In the genomic region with DNA sequence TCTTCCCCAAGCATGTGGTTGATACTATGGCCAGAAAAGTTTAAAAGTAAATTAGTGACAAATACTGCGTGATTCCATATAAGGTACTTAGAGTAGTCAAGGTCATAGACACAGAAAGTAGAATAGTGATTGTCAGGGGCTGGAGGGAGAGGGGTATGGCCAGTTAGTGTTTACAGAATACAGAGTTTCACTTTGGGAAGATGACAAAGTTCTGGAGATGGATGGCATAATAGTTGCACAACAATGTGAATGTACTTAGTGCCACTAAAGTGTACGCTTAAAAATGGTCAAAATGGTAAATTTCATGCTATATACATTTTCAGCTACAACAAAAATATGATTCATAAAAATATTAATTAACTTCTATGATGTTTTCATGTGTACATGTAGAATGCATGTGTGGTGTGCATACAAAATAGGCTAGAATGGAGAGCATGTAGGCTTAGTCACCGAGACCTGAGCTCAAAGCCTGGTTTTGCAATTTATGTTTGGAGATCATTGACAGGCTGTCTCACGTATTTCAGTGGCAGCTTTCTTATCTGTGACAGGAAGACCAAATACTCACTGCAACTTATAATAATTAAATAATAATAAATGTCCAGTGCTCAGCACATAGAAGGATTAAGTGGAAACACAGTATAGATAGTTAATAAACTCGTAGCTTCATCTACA, we compare ENCODE assay signal across 22 cellular contexts.
A peak's percentile ranks its signal among the peaks of the same experiment; 100 is the strongest.
DNase-seq lines count a peak whose midpoint lies in the region; ATAC-seq, FAIRE-seq and TF ChIP-seq lines count a peak whose summit lies in the region.
"Had no signal": no experiment of that assay in that cellular context is flagged by ENCODE, and none has a peak within 500 bp of the region (broad histone marks: within the 10 kb centered on the region; RNA-seq: fewer than 3 reads in every experiment).

No MANE protein-coding gene starts in this region.

- no peaks in the 10 kb centered on the region for H3K9me3 Mint-ChIP-seq in progenitor cell of endocrine pancreas (ENCODE audit: low read depth)
- H3K9me3 Mint-ChIP-seq in CD4-positive, alpha-beta memory T cell = peaks cover 0 to 10% (median 3%) of the 10 kb centered on the region in 8 donors
- H3K9me3 Mint-ChIP-seq: GM23338 had no signal

- H3K27ac ChIP-seq in cardiac muscle cell (peak overlapping the region; percentile 11), heart left ventricle (no peak overlapping the region), esophagus muscularis mucosa (replicated peaks in 1 of 4) (peak overlapping the region in 3 of 4 donors; percentile 29 to 78 (median 61)), HepG2 (ENCODE audit: extremely low read length, insufficient read depth, low read length) (peak overlapping the region; percentile 64)
- no peak overlapping the region for H3K27ac ChIP-seq in CD4-positive, alpha-beta memory T cell (ENCODE audit: low read depth, low read length)
- H3K27ac ChIP-seq: A549 had no signal

- H3K36me3 ChIP-seq in cardiac muscle cell (no peaks in the 10 kb centered on the region), heart left ventricle (no peaks in the 10 kb centered on the region), esophagus muscularis mucosa (no peaks in the 10 kb centered on the region), HepG2 (replicated peaks in 1 of 2; ENCODE audit: control insufficient read depth in 1 of 2, insufficient read depth in 2 of 2, low read length in 2 of 2) (no peaks in the 10 kb centered on the region)
- H3K36me3 ChIP-seq in CD4-positive, alpha-beta memory T cell (ENCODE audit: insufficient read depth, low read length) = no peaks in the 10 kb centered on the region

- H2AFZ ChIP-seq in HepG2 (ENCODE audit: low read length) = no peak overlapping the region
- H2AFZ ChIP-seq: GM23338 had no signal

- no peak for TF ChIP-seq EP300 in esophagus muscularis mucosa (IDR thresholded peaks at IDR 0.05)
- 0 out of 4 replicates have a peak, but pooled peaks of 1 of the 2 experiments have one; percentile 14 for TF ChIP-seq EP300 in HepG2 (IDR thresholded peaks at IDR 0.05; ENCODE audit: low read depth in 2 of 2, low read length in 2 of 2)
- TF ChIP-seq EP300 in HepG2 (CRISPR knock-in tag; IDR thresholded peaks at IDR 0.05; ENCODE audit: borderline replicate concordance) = no peak

- CTCF ChIA-PET in HepG2 (lab: Yijun Ruan, JAX; ENCODE audit: low intra/inter-chr PET ratio, low total read pairs) = no interaction called here
- CTCF ChIA-PET in CD4-positive, alpha-beta memory T cell (lab: Charles Lee; ENCODE audit: partially characterized antibody) = interaction anchor here (0.7 kb wide), 1 partner anchor 152 kb away, joined by 3 read pairs; no protein-coding TSS in a partner anchor

- TF ChIP-seq POLR2A in heart left ventricle (IDR thresholded peaks at IDR 0.05) (no peak), esophagus muscularis mucosa (IDR thresholded peaks at IDR 0.05; ENCODE audit: low read depth) (no peak), HepG2 (IDR thresholded peaks at IDR 0.05; ENCODE audit: insufficient read depth in 1 of 2, low read depth in 2 of 2, low read length in 2 of 2) (no peak)

- no peaks in the 10 kb centered on the region for H3K36me3 Mint-ChIP-seq in progenitor cell of endocrine pancreas (ENCODE audit: insufficient read depth)
- no peaks in the 10 kb centered on the region for H3K36me3 Mint-ChIP-seq in CD4-positive, alpha-beta memory T cell
- H3K36me3 Mint-ChIP-seq: CD4-positive, CD25-positive, alpha-beta regulatory T cell had no signal

- H3K4me1 Mint-ChIP-seq in progenitor cell of endocrine pancreas (ENCODE audit: low read depth) = peaks cover 15% of the 10 kb centered on the region
- no peaks in the 10 kb centered on the region for H3K4me1 Mint-ChIP-seq in CD4-positive, alpha-beta memory T cell
- H3K4me1 Mint-ChIP-seq: CD4-positive, CD25-positive, alpha-beta regulatory T cell had no signal

- peak overlapping the region; percentile 40; the same call in 1 of the 2 replicates for H3K9ac ChIP-seq in HepG2 (ENCODE audit: insufficient read depth, low read depth, low read length)

- H3K79me2 ChIP-seq in HepG2 (ENCODE audit: insufficient read depth, low read length) = no peaks in the 10 kb centered on the region

- H3K4me3 ChIP-seq in cardiac muscle cell (no peak overlapping the region), heart left ventricle (no peak overlapping the region), esophagus muscularis mucosa (no peak overlapping the region), HepG2 (replicated peaks in 1 of 3; ENCODE audit: insufficient read depth in 1 of 3, low read depth in 2 of 3, low read length in 3 of 3) (peak overlapping the region in 2 of 3 experiments; percentile 32 to 48; a peak in 3 of 6 replicates)
- H3K4me3 ChIP-seq in CD4-positive, alpha-beta memory T cell (ENCODE audit: low read length in 2 of 2) = no peak overlapping the region
- H3K4me3 ChIP-seq: A549, GM23338 had no signal

- peak overlapping the region; percentile 58 for H3K4me2 ChIP-seq in HepG2 (ENCODE audit: low read depth, low read length)
- H3K4me2 ChIP-seq: A549, GM23338 had no signal

- WGBS in heart left ventricle, 4 donors = 85 to 92% (median 89%) methylated on average over 5 of the region's 5 CpGs
- 69% methylated on average over 5 of the region's 5 CpGs for WGBS in esophagus muscularis mucosa
- 2% methylated on average over 5 of the region's 5 CpGs for WGBS in HepG2 (ENCODE audit: low lambda C conversion rate)

- no peak for TF ChIP-seq RAD21 in HepG2 (CRISPR knock-in tag; IDR thresholded peaks at IDR 0.05)

- H3K4me3 Mint-ChIP-seq in progenitor cell of endocrine pancreas (ENCODE audit: low read depth) = no peak overlapping the region
- no peak overlapping the region for H3K4me3 Mint-ChIP-seq in CD4-positive, alpha-beta memory T cell
- H3K4me3 Mint-ChIP-seq: CD4-positive, CD25-positive, alpha-beta regulatory T cell; GM23338 had no signal

- H3K9me3 ChIP-seq in cardiac muscle cell (ENCODE audit: low read depth) (no peaks in the 10 kb centered on the region), heart left ventricle (no peaks in the 10 kb centered on the region), esophagus muscularis mucosa (no peaks in the 10 kb centered on the region), HepG2 (ENCODE audit: low read length) (no peaks in the 10 kb centered on the region)
- no peaks in the 10 kb centered on the region for H3K9me3 ChIP-seq in CD4-positive, alpha-beta memory T cell (ENCODE audit: control insufficient read depth in 1 of 2, low read length in 2 of 2)
- H3K9me3 ChIP-seq: A549 had no signal

- in situ Hi-C loops in HepG2 (cut with HindIII; ENCODE audit: extremely low pct_ligation_motif_present, low pct_unique_long_range_greater_than_20kb) = no loop called here

- H4K20me1 ChIP-seq in HepG2 (ENCODE audit: insufficient read depth, low read length) = no peaks in the 10 kb centered on the region

- ATAC-seq in heart left ventricle (no peak), HepG2 (peak; percentile 93), GM19035 (IDR thresholded peaks at IDR 0.05; ENCODE audit: unreplicated experiment) (no peak), GM19455 (IDR thresholded peaks at IDR 0.05; ENCODE audit: unreplicated experiment) (no peak)
- ATAC-seq: A549, GM23338 had no signal

- DNase-seq in cardiac muscle cell (ENCODE audit: low read depth in 1 of 2, low spot score in 1 of 2) = peak in 1 of 2 donors; percentile 6
- no peak for DNase-seq in heart left ventricle
- DNase-seq in esophagus muscularis mucosa (ENCODE audit: extremely low spot score) = no peak
- DNase-seq in HepG2 (ENCODE audit: low spot score) = peak; percentile 83
- DNase-seq in progenitor cell of endocrine pancreas (ENCODE audit: low spot score, unreplicated experiment) = no peak
- DNase-seq in CD4-positive, alpha-beta memory T cell = no peak
- DNase-seq: CD4-positive, CD25-positive, alpha-beta regulatory T cell; DND-41; GDM1; KG1; NCI-H1105 treated with DMSO at 0.1 percent for 48 hours; NCI-H187 treated with DMSO at 0.1 percent for 48 hours; NCI-H2171; NCI-H446 treated with DMSO at 0.1 percent for 48 hours; RPMI8226 had no signal

- FAIRE-seq in HepG2 (lab: Jason Lieb, UNC) = peak; percentile 61
- FAIRE-seq: A549, D721Med, GM12892, HTR-8/SVneo had no signal

- TF ChIP-seq CTCF in cardiac muscle cell (IDR thresholded peaks at IDR 0.05; ENCODE audit: low read depth, low read length) (no peak), heart left ventricle (IDR thresholded peaks at IDR 0.05) (no peak), esophagus muscularis mucosa (IDR thresholded peaks at IDR 0.05) (no peak), HepG2 (CRISPR knock-in tag; IDR thresholded peaks at IDR 0.05) (no peak), progenitor cell of endocrine pancreas (IDR thresholded peaks at IDR 0.05; ENCODE audit: unreplicated experiment) (no peak)

- H3K4me1 ChIP-seq in cardiac muscle cell (ENCODE audit: low read depth) = peaks cover 55% of the 10 kb centered on the region
- H3K4me1 ChIP-seq in heart left ventricle = peaks cover 0 to 9% (median 0%) of the 10 kb centered on the region in 12 donors
- H3K4me1 ChIP-seq in esophagus muscularis mucosa = peaks cover 7 to 64% (median 60%) of the 10 kb centered on the region in 4 donors
- H3K4me1 ChIP-seq in HepG2 (ENCODE audit: insufficient read depth, low read length) = peaks cover 54% of the 10 kb centered on the region
- no peaks in the 10 kb centered on the region for H3K4me1 ChIP-seq in CD4-positive, alpha-beta memory T cell (ENCODE audit: insufficient read depth, low read length)
- H3K4me1 ChIP-seq: A549 had no signal

- intact Hi-C loops in heart left ventricle (cut with DNase I) = loop anchor here in 3 of 10 donors (5.0 to 10.0 kb wide), 3 partner anchors 66 to 433 kb away; no protein-coding TSS in a partner anchor
- intact Hi-C loops in esophagus muscularis mucosa (cut with DNase I) = loop anchor here (5.0 to 10.0 kb wide), 2 partner anchors 433 to 526 kb away; no protein-coding TSS in a partner anchor
- intact Hi-C loops in HepG2 (cut with micrococcal nuclease; ENCODE audit: unreplicated experiment) = no loop called here
- intact Hi-C loops in CD4-positive, alpha-beta memory T cell (cut with micrococcal nuclease) = no loop called here

- H3K27me3 ChIP-seq in cardiac muscle cell = no peaks in the 10 kb centered on the region
- H3K27me3 ChIP-seq in heart left ventricle = no peaks in the 10 kb centered on the region
- no peaks in the 10 kb centered on the region for H3K27me3 ChIP-seq in esophagus muscularis mucosa
- no peaks in the 10 kb centered on the region for H3K27me3 ChIP-seq in HepG2 (ENCODE audit: control insufficient read depth in 1 of 2, insufficient read depth in 2 of 2, low read length in 2 of 2)
- H3K27me3 ChIP-seq in CD4-positive, alpha-beta memory T cell (ENCODE audit: insufficient read depth, low read length) = no peaks in the 10 kb centered on the region

- POLR2A ChIA-PET in HepG2 (lab: Yijun Ruan, JAX) = interaction anchor here (0.6 to 0.9 kb wide), 2 partner anchors 163 to 290 kb away, joined by 3 read pairs; no protein-coding TSS in a partner anchor
- POLR2A ChIA-PET in CD4-positive, alpha-beta memory T cell (lab: Charles Lee; ENCODE audit: partially characterized antibody) = no interaction called here

- no TSS peak for BruUV-seq in HepG2 (replicated peaks; lab: Mats Ljungman, UMichigan)

- H3K27ac Mint-ChIP-seq in progenitor cell of endocrine pancreas = no peak overlapping the region
- no peak overlapping the region for H3K27ac Mint-ChIP-seq in CD4-positive, alpha-beta memory T cell
- H3K27ac Mint-ChIP-seq: CD4-positive, CD25-positive, alpha-beta regulatory T cell; GM23338 had no signal

- peaks cover 4% of the 10 kb centered on the region for H3K27me3 Mint-ChIP-seq in progenitor cell of endocrine pancreas
- no peaks in the 10 kb centered on the region for H3K27me3 Mint-ChIP-seq in CD4-positive, alpha-beta memory T cell
- H3K27me3 Mint-ChIP-seq: CD4-positive, CD25-positive, alpha-beta regulatory T cell had no signal

Comparison
In these comparisons a context has a peak if more than half of its experiments do, and no peak if none do; other contexts are left out.
1. H3K27ac ChIP-seq: peak in cardiac muscle cell (single experiment), esophagus muscularis mucosa (3 of 4) and HepG2 (single experiment); none in heart left ventricle (0 of 12) and CD4-positive, alpha-beta memory T cell (single experiment).
2. H3K4me3 ChIP-seq: peak in HepG2 (2 of 3); none in cardiac muscle cell (single experiment), heart left ventricle (0 of 12), esophagus muscularis mucosa (0 of 4) and CD4-positive, alpha-beta memory T cell (0 of 2).